Comparison of ENCODE assay signal across 16 cellular contexts in genomic region chr1:6734579-6735397, GRCh38. TPM values are rescaled to one million over a fixed set of nuclear protein-coding genes. Genes with fewer than 3 reads are reported as not detected.
DNase-seq lines count a peak whose midpoint lies in the region; ATAC-seq, FAIRE-seq and TF ChIP-seq lines count a peak whose summit lies in the region.
"Had no signal": no experiment of that assay in that cellular context is flagged by ENCODE, and none has a peak within 500 bp of the region (broad histone marks: within the 10 kb centered on the region; RNA-seq: fewer than 3 reads in every experiment).

No MANE protein-coding gene starts in this region.

- no peaks in the 10 kb centered on the region for H3K9me3 ChIP-seq in upper lobe of left lung
- H3K9me3 ChIP-seq: vagina had no signal

- H3K23ac ChIP-seq in mesendoderm (ENCODE audit: low read length) = no peak overlapping the region

- TF ChIP-seq EP300 in upper lobe of left lung (IDR thresholded peaks at IDR 0.05) = no peak

- H3K18ac ChIP-seq in mesendoderm (ENCODE audit: low read length) = peak overlapping the region; percentile 69

- no peak overlapping the region for H3K4me2 ChIP-seq in mesendoderm (ENCODE audit: low read length)

- TF ChIP-seq POLR2A in upper lobe of left lung (IDR thresholded peaks at IDR 0.05) = no peak

- WGBS in mesendoderm (ENCODE audit: extremely low coverage, insufficient coverage, low lambda C conversion rate) = no CpG with 5 or more reads among the region's 10 CpGs
- 50 to 61% methylated on average over 10 of the region's 10 CpGs for WGBS in upper lobe of left lung, 2 donors

- H2BK120ac ChIP-seq in mesendoderm (ENCODE audit: low read depth, low read length) = no peak overlapping the region

- H3K27ac ChIP-seq in mesendoderm (ENCODE audit: low read depth, low read length) (no peak overlapping the region), upper lobe of left lung (no peak overlapping the region)
- H3K27ac ChIP-seq: cardiac muscle cell, vagina had no signal

- H3K4me1 ChIP-seq in mesendoderm (ENCODE audit: control insufficient read depth, low read depth, low read length) (no peaks in the 10 kb centered on the region), upper lobe of left lung (no peaks in the 10 kb centered on the region)
- H3K4me1 ChIP-seq: vagina had no signal

- H3K4me3 ChIP-seq in bronchial epithelial cell (ENCODE audit: low read depth, low read length) (no peak overlapping the region), mesendoderm (ENCODE audit: low read length) (no peak overlapping the region), upper lobe of left lung (no peak overlapping the region)
- H3K4me3 ChIP-seq: cardiac muscle cell, vagina had no signal

- no peak overlapping the region for H2BK5ac ChIP-seq in mesendoderm (ENCODE audit: low read length)

- H2AK5ac ChIP-seq in mesendoderm (ENCODE audit: low read length) = no peak overlapping the region

- no peak for ATAC-seq in HG03135 (IDR thresholded peaks at IDR 0.05; ENCODE audit: unreplicated experiment)
- no peak for ATAC-seq in GM19023 (IDR thresholded peaks at IDR 0.05; ENCODE audit: unreplicated experiment)
- ATAC-seq in upper lobe of left lung (ENCODE audit: low FRiP score in 2 of 2) = no peak

- no peak overlapping the region for H2BK15ac ChIP-seq in mesendoderm (replicated peaks; ENCODE audit: low read depth)

- TF ChIP-seq CTCF in bronchial epithelial cell (IDR thresholded peaks at IDR 0.05; ENCODE audit: insufficient read depth, low read length, severe bottlenecking) (no peak), upper lobe of left lung (IDR thresholded peaks at IDR 0.05) (no peak)

- no peaks in the 10 kb centered on the region for H3K36me3 ChIP-seq in bronchial epithelial cell (ENCODE audit: control insufficient read depth, insufficient read depth, low read length)
- H3K36me3 ChIP-seq in mesendoderm (ENCODE audit: control insufficient read depth, insufficient read depth, low read length) = no peaks in the 10 kb centered on the region
- no peaks in the 10 kb centered on the region for H3K36me3 ChIP-seq in upper lobe of left lung
- H3K36me3 ChIP-seq: cardiac muscle cell, vagina had no signal

- peak overlapping the region; percentile 78 for H3K56ac ChIP-seq in mesendoderm (ENCODE audit: low read length)

- H3K79me2 ChIP-seq in mesendoderm (ENCODE audit: control insufficient read depth, insufficient read depth, low read length) = no peaks in the 10 kb centered on the region

- no peak overlapping the region for H4K8ac ChIP-seq in mesendoderm (ENCODE audit: low read depth, low read length)

- no peaks in the 10 kb centered on the region for H3K79me1 ChIP-seq in mesendoderm (ENCODE audit: low read length)

- H3K9ac ChIP-seq in mesendoderm (ENCODE audit: low read length) = no peak overlapping the region

- no peaks in the 10 kb centered on the region for H3K27me3 ChIP-seq in bronchial epithelial cell (ENCODE audit: control insufficient read depth, insufficient read depth, low read length)
- H3K27me3 ChIP-seq in mesendoderm (ENCODE audit: insufficient read depth, low read length, poor library complexity) = no peaks in the 10 kb centered on the region
- no peaks in the 10 kb centered on the region for H3K27me3 ChIP-seq in upper lobe of left lung
- H3K27me3 ChIP-seq: cardiac muscle cell, vagina had no signal

- H4K5ac ChIP-seq in mesendoderm (ENCODE audit: low read length) = no peak overlapping the region

- FAIRE-seq in bronchial epithelial cell (lab: Jason Lieb, UNC) = no peak

- peak; percentile 34 for DNase-seq in COLO829 (ENCODE audit: low spot score)
- peak; percentile 28 for DNase-seq in HT1080 (ENCODE audit: low read depth)
- peak; percentile 20 for DNase-seq in bronchial epithelial cell (ENCODE audit: low read depth)
- DNase-seq in mesendoderm = no peak
- DNase-seq in upper lobe of left lung = no peak
- DNase-seq in ecto neural progenitor cell (ENCODE audit: low spot score) = no peak
- DNase-seq: activated CD8-positive, alpha-beta memory T cell treated with anti-CD3 and anti-CD28 coated beads, Interleukin-2, amount 50 U/mL, for 4 hours; activated naive CD4-positive, alpha-beta T cell treated with anti-CD3 and anti-CD28 coated beads, Interleukin-2, amount 50 U/mL, for 16 hours; DMS153; NCI-H187; NCI-H524; T-helper 1 cell had no signal

- H3K4ac ChIP-seq in mesendoderm (ENCODE audit: low read depth, low read length) = no peak overlapping the region

RNA-seq across cellular contexts. Expression of gene DNAJC11, which starts 33.2 kb away (rescaled TPM):
- 40.6 and 44.7 TPM in 2 replicates for total RNA-seq in HT1080 (2014; rRNA removed; shearing (Covaris generic))
- polyA plus RNA-seq in HT1080 (2015; cell fraction: cytosol; rRNA removed) = 39.7 and 40.5 TPM in 2 replicates
- 72.2 and 80.9 TPM in 2 replicates for polyA plus RNA-seq in HT1080 (2015; cell fraction: nucleus; rRNA removed)
- total RNA-seq in bronchial epithelial cell = 17.9 and 31.1 TPM in 2 replicates
- 83.5 TPM for polyA plus RNA-seq in mesendoderm (2013, experiment 1 of 2)
- polyA plus RNA-seq in mesendoderm (2013, experiment 2 of 2) = 82.1 TPM
- total RNA-seq in upper lobe of left lung = 10 to 100 TPM; 35.9 to 44.0 (median 38.2) TPM

RNA-seq across cellular contexts. Expression of gene CAMTA1, which starts 50.5 kb away (rescaled TPM):
- total RNA-seq in HT1080 (2014; rRNA removed; shearing (Covaris generic)) = 48.1 and 59.2 TPM in 2 replicates
- polyA plus RNA-seq in HT1080 (2015; cell fraction: cytosol; rRNA removed) = 118 and 132 TPM in 2 replicates
- 26.7 and 31.8 TPM in 2 replicates for polyA plus RNA-seq in HT1080 (2015; cell fraction: nucleus; rRNA removed)
- total RNA-seq in bronchial epithelial cell (62.3 and 68.2 TPM in 2 replicates), upper lobe of left lung (10 to 100 TPM; 38.8 to 74.0 (median 46.1) TPM)
- 195 TPM for polyA plus RNA-seq in mesendoderm (2013, experiment 1 of 2)
- 199 TPM for polyA plus RNA-seq in mesendoderm (2013, experiment 2 of 2)

Comparison
In these comparisons a context has a peak if more than half of its experiments do, and no peak if none do; other contexts are left out.
1. DNase-seq: peak in COLO829 (single experiment), HT1080 (single experiment) and bronchial epithelial cell (single experiment); none in mesendoderm (single experiment), upper lobe of left lung (0 of 2) and ecto neural progenitor cell (single experiment).